In the genomic region with DNA sequence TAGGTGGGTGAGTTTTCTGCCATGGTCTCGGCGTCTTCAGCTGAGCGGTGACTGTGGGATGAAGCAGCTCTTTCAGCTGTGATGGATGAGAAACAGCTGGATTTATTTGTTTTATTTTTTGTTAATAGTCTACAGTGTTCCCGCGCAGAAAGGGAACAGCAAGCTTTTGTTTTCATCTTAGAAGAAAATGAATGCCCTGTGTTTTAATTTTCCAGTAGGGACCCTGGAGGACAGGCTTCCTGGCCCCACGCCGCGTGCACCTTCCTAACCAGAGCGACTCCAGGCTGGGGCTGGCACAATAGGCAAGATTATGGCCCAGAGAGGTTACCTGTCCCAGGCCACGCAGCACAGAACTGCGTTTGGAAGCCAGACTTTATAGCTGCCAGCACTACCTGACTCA, we compare ENCODE assay signal across 13 cellular contexts.
"Had no signal": no experiment of that assay in that cellular context is flagged by ENCODE, and none has a peak within 500 bp of the region (broad histone marks: within the 10 kb centered on the region; RNA-seq: fewer than 3 reads in every experiment).

No MANE protein-coding gene starts in this region.

- H3K9me3 ChIP-seq: left ventricle myocardium inferior, ovary had no signal

- H3K4me1 ChIP-seq: neural progenitor cell had no signal

- H3K27ac ChIP-seq: left ventricle myocardium inferior, neural progenitor cell, ovary had no signal

- DNase-seq: activated B cell treated with CpG ODN at 0.5 μM for 24 hours; activated CD4-positive, alpha-beta T cell treated with anti-CD3 and anti-CD28 coated beads, Interleukin-2, amount 10 ng/mL, durations not matched to agents 24 days and 14 days; activated CD8-positive, alpha-beta memory T cell treated with anti-CD3 and anti-CD28 coated beads for 24 hours; activated naive CD4-positive, alpha-beta T cell treated with Interleukin-2 at 50 U/mL for 16 hours; activated naive CD8-positive, alpha-beta T cell treated with anti-CD3 and anti-CD28 coated beads, Interleukin-2, amount 50 U/mL, for 24 hours; cortex of kidney; effector memory CD8-positive, alpha-beta T cell; left ventricle myocardium inferior; mesenchymal stem cell; ovary; retina had no signal

- H3K27me3 ChIP-seq: neural progenitor cell, ovary had no signal

- H3K36me3 ChIP-seq: neural progenitor cell, ovary had no signal

- H3K4me3 ChIP-seq: left ventricle myocardium inferior, neural progenitor cell, ovary, smooth muscle cell had no signal
